ENCODE assay signal across 1 cellular context in the genomic region with DNA sequence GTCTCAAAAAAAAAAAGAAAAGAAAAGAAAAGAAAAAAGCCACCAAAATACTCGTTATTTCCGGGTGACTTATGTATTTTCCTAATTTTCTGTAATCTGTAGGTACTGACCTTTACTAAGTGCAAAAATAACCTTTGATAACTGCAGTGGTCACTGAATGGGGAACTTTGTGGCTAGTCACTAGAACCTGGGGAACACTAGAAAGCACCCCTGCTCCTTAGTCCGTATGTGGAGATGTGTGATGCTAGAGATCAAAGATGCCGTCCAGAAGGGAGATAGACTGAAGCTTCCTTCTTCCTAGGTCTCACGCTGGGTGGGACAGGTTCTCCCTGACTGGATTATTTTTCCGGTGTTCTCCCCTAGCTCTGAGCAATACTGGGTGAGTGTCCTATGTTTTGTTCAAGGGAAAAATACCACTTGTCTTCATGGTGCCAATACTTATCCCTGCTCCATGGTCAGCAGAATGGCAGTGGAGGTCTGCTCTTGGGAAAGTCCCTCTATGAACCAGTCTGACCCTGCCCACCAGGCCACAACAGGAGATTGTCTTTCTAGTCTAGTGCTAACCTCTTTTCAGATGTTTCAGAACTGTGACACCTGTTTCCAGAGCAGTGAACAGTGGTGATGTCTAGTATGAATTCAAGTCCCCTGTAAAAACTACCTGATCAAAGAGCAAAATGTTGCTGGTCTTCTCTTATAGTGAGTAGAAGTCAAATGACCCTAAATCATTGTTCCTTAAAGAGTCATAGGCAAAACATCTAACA.
TF ChIP-seq lines count a peak whose summit lies in the region.

No MANE protein-coding gene starts in this region.

TF ChIP-seq in K562, 482 proteins besides CTCF, POLR2A, EP300 and RAD21:
- TF ChIP-seq SP1 (CRISPR knock-in tag; IDR thresholded peaks at IDR 0.05): no peak
- TF ChIP-seq TRIM28 (IDR thresholded peaks at IDR 0.05): no peak
- TF ChIP-seq SIRT6 (IDR thresholded peaks at IDR 0.05; ENCODE audit: low read depth, low read length): no peak
- TF ChIP-seq SMAD4 (CRISPR knock-in tag; conservative IDR thresholded peaks at IDR 0.05): no peak
- TF ChIP-seq POLR2AphosphoS5 (IDR thresholded peaks at IDR 0.05; ENCODE audit: control insufficient read depth, insufficient read depth, low read depth, low read length): 0 out of 2 replicates have a peak, but pooled peaks have one; percentile 15
